12 cellular contexts compared by ENCODE assay signal in genomic region chr2:217864960-217865359, GRCh38.
DNase-seq lines count a peak whose midpoint lies in the region; ATAC-seq and TF ChIP-seq lines count a peak whose summit lies in the region.
"Had no signal": no experiment of that assay in that cellular context is flagged by ENCODE, and none has a peak within 500 bp of the region (broad histone marks: within the 10 kb centered on the region; RNA-seq: fewer than 3 reads in every experiment).

No MANE protein-coding gene starts in this region.

- DNase-seq in GDM1 (lab: John Stamatoyannopoulos, UW) (peak; percentile 36), memory B cell (ENCODE audit: low spot score in 2 of 2) (peak; percentile 17 to 30), H4 (ENCODE audit: low spot score) (no peak), upper lobe of left lung (no peak)
- DNase-seq in stimulated activated CD4-positive, alpha-beta T cell treated with anti-CD3 and anti-CD28 coated beads, Interleukin-4, amount 100 ng/mL, for 24 hours = no peak
- no peak for DNase-seq in activated CD8-positive, alpha-beta memory T cell treated with anti-CD3 and anti-CD28 coated beads, Interleukin-2, amount 10 ng/mL, durations not matched to agents 7 days and 5 days
- DNase-seq: BE2C, NCI-H526 treated with DMSO at 0.1 percent for 48 hours had no signal

- peaks cover 13 to 20% (median 18%) of the 10 kb centered on the region in 4 donors for H3K4me1 ChIP-seq in upper lobe of left lung
- H3K4me1 ChIP-seq: BE2C, breast epithelium had no signal

- peak overlapping the region; percentile 4 for H3K4me3 Mint-ChIP-seq in memory B cell
- H3K4me3 Mint-ChIP-seq in activated CD8-positive, alpha-beta memory T cell treated with anti-CD3 and anti-CD28 coated beads, Interleukin-2, amount 10 ng/mL, durations not matched to agents 7 days and 5 days = no peak overlapping the region

- H3K36me3 Mint-ChIP-seq in memory B cell = no peaks in the 10 kb centered on the region
- no peaks in the 10 kb centered on the region for H3K36me3 Mint-ChIP-seq in activated CD8-positive, alpha-beta memory T cell treated with anti-CD3 and anti-CD28 coated beads, Interleukin-2, amount 10 ng/mL, durations not matched to agents 7 days and 5 days

- TF ChIP-seq POLR2A in upper lobe of left lung (IDR thresholded peaks at IDR 0.05) = no peak

- H3K4me1 Mint-ChIP-seq in memory B cell = peaks cover 49% of the 10 kb centered on the region
- no peaks in the 10 kb centered on the region for H3K4me1 Mint-ChIP-seq in activated CD8-positive, alpha-beta memory T cell treated with anti-CD3 and anti-CD28 coated beads, Interleukin-2, amount 10 ng/mL, durations not matched to agents 7 days and 5 days

- H3K27ac Mint-ChIP-seq in memory B cell = peak overlapping the region; percentile 39
- H3K27ac Mint-ChIP-seq in activated CD8-positive, alpha-beta memory T cell treated with anti-CD3 and anti-CD28 coated beads, Interleukin-2, amount 10 ng/mL, durations not matched to agents 7 days and 5 days = no peak overlapping the region
- H3K27ac Mint-ChIP-seq: progenitor cell of endocrine pancreas had no signal

- H3K4me3 ChIP-seq in upper lobe of left lung = no peak overlapping the region
- H3K4me3 ChIP-seq: breast epithelium had no signal

- TF ChIP-seq EP300 in upper lobe of left lung (IDR thresholded peaks at IDR 0.05) = no peak

- H3K9me3 ChIP-seq in upper lobe of left lung = no peaks in the 10 kb centered on the region
- H3K9me3 ChIP-seq: BE2C, breast epithelium had no signal

- no peaks in the 10 kb centered on the region for H3K27me3 Mint-ChIP-seq in memory B cell
- H3K27me3 Mint-ChIP-seq in activated CD8-positive, alpha-beta memory T cell treated with anti-CD3 and anti-CD28 coated beads, Interleukin-2, amount 10 ng/mL, durations not matched to agents 7 days and 5 days = peaks cover 2% of the 10 kb centered on the region

- H3K36me3 ChIP-seq in upper lobe of left lung = peaks cover 50 to 99% (median 74%) of the 10 kb centered on the region in 4 donors
- H3K36me3 ChIP-seq: breast epithelium had no signal

- CTCF ChIA-PET in activated CD8-positive, alpha-beta memory T cell treated with anti-CD3 and anti-CD28 coated beads, Interleukin-2, amount 10 ng/mL, durations not matched to agents 7 days and 5 days (lab: Charles Lee) = interaction anchor here (1.1 kb wide), 1 partner anchor 79 kb away, joined by 3 read pairs; no protein-coding TSS in a partner anchor

- peak overlapping the region in 1 of 4 donors; percentile 11 for H3K27ac ChIP-seq in upper lobe of left lung
- H3K27ac ChIP-seq: breast epithelium had no signal

- TF ChIP-seq CTCF in upper lobe of left lung (IDR thresholded peaks at IDR 0.05) = no peak

- peak; percentile 65 for ATAC-seq in GM19463 (IDR thresholded peaks at IDR 0.05; ENCODE audit: unreplicated experiment)
- peak; percentile 57 for ATAC-seq in HG03354 (IDR thresholded peaks at IDR 0.05; ENCODE audit: poor library complexity, severe bottlenecking, unreplicated experiment)
- peak; percentile 93 for ATAC-seq in memory B cell (ENCODE audit: low read depth)
- ATAC-seq in activated CD8-positive, alpha-beta memory T cell treated with anti-CD3 and anti-CD28 coated beads, Interleukin-2, amount 10 ng/mL, durations not matched to agents 7 days and 5 days = no peak
- no peak for ATAC-seq in upper lobe of left lung (ENCODE audit: low FRiP score in 2 of 2)

- no peaks in the 10 kb centered on the region for H3K27me3 ChIP-seq in upper lobe of left lung
- H3K27me3 ChIP-seq: BE2C, breast epithelium had no signal

- peaks cover 1% of the 10 kb centered on the region for H3K9me3 Mint-ChIP-seq in memory B cell
- H3K9me3 Mint-ChIP-seq in activated CD8-positive, alpha-beta memory T cell treated with anti-CD3 and anti-CD28 coated beads, Interleukin-2, amount 10 ng/mL, durations not matched to agents 7 days and 5 days (ENCODE audit: low read depth) = no peaks in the 10 kb centered on the region

Comparison
In these comparisons a context has a peak if more than half of its experiments do, and no peak if none do; other contexts are left out.
1. DNase-seq: peak in GDM1 (single experiment) and memory B cell (2 of 2); none in H4 (single experiment), stimulated activated CD4-positive, alpha-beta T cell treated with anti-CD3 and anti-CD28 coated beads, Interleukin-4, amount 100 ng/mL, for 24 hours (single experiment), activated CD8-positive, alpha-beta memory T cell treated with anti-CD3 and anti-CD28 coated beads, Interleukin-2, amount 10 ng/mL, durations not matched to agents 7 days and 5 days (single experiment) and upper lobe of left lung (0 of 2).
2. ATAC-seq: peak in GM19463 (single experiment), HG03354 (single experiment) and memory B cell (single experiment); none in activated CD8-positive, alpha-beta memory T cell treated with anti-CD3 and anti-CD28 coated beads, Interleukin-2, amount 10 ng/mL, durations not matched to agents 7 days and 5 days (single experiment) and upper lobe of left lung (0 of 2).